In genomic region chr9:23538604-23539003, GRCh38 we compare ENCODE assay signal across 16 cellular contexts.
"Had no signal": no experiment of that assay in that cellular context is flagged by ENCODE, and none has a peak within 500 bp of the region (broad histone marks: within the 10 kb centered on the region; RNA-seq: fewer than 3 reads in every experiment).

No MANE protein-coding gene starts in this region.

- ATAC-seq: activated naive CD4-positive, alpha-beta T cell treated with anti-CD3 and anti-CD28 coated beads, Interleukin-2, amount 50 U/mL, for 72 hours; left ventricle myocardium superior; stimulated activated naive CD8-positive, alpha-beta T cell treated with anti-CD3 and anti-CD28 coated beads, Interleukin-15, Interleukin-2, amounts not matched to agents 100 U/mL and 50 U/mL, for 24 hours had no signal

- H3K4me1 ChIP-seq: adrenal gland had no signal

- H3K4me3 ChIP-seq: adrenal gland had no signal

- H3K27ac Mint-ChIP-seq: activated naive CD4-positive, alpha-beta T cell treated with anti-CD3 and anti-CD28 coated beads, Interleukin-2, amount 50 U/mL, for 72 hours had no signal

- H3K9me3 ChIP-seq: adrenal gland, tibial artery had no signal

- H3K27ac ChIP-seq: adrenal gland, epithelial cell of prostate, tibial artery had no signal

- DNase-seq: activated CD4-positive, alpha-beta T cell treated with anti-CD3 and anti-CD28 coated beads, Interleukin-2, amount 50 U/mL, for 1 hour; activated CD4-positive, CD25-positive, alpha-beta regulatory T cell treated with anti-CD3 and anti-CD28 coated beads, Interleukin-2, amount 50 U/mL, for 72 hours; activated CD8-positive, alpha-beta memory T cell treated with anti-CD3 and anti-CD28 coated beads for 24 hours; activated CD8-positive, alpha-beta memory T cell treated with anti-CD3 and anti-CD28 coated beads, Interleukin-2, amount 50 U/mL, for 48 hours; activated gamma-delta T cell treated with Interleukin-2 at 50 U/mL for 16 hours; activated T-cell treated with anti-CD3 and anti-CD28 coated beads, Interleukin-2, amount 50 U/mL, for 48 hours; adrenal gland; caudate nucleus; foreskin fibroblast; left ventricle myocardium superior; occipital lobe; stimulated activated CD4-positive, alpha-beta T cell treated with anti-CD3 and anti-CD28 coated beads, Interleukin-2, amount 100 ng/mL, for 24 hours; stimulated activated naive CD8-positive, alpha-beta T cell treated with anti-CD3 and anti-CD28 coated beads, Interleukin-15, Interleukin-2, amounts not matched to agents 100 U/mL and 50 U/mL, for 24 hours; tibial artery had no signal

- H3K27me3 ChIP-seq: adrenal gland, tibial artery had no signal

- H3K36me3 ChIP-seq: adrenal gland, tibial artery had no signal
